ENCODE assay signal across 1 cellular context in the genomic region with DNA sequence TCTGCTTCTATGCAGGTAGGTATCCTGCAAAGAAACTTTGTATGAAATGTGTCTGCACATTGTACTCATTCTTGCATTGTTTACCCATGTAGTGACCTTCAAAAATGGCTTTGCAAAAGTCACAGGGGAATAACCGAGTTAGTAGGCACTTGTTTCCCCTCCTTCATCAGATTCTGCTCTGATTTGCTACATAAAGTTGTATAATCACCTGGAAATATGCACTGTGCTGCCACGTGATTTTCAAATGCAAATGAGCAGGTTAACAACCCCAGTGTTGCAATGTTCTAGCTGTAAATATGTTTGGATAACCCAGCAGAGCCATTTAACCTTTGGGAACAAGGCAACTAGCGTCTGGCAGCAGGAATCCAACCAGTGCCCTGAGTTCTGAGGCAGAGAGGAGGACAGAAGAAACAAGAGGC.
TF ChIP-seq lines count a peak whose summit lies in the region.

KNG1 (plus strand) TSS at position 321 of the 419 bp plus-strand sequence. CDS start 184 bp downstream, outside the sequence.

TF ChIP-seq in GM23338, 12 proteins besides CTCF, POLR2A, EP300 and RAD21 (continued from another document):
- TF ChIP-seq, protein P1, sequence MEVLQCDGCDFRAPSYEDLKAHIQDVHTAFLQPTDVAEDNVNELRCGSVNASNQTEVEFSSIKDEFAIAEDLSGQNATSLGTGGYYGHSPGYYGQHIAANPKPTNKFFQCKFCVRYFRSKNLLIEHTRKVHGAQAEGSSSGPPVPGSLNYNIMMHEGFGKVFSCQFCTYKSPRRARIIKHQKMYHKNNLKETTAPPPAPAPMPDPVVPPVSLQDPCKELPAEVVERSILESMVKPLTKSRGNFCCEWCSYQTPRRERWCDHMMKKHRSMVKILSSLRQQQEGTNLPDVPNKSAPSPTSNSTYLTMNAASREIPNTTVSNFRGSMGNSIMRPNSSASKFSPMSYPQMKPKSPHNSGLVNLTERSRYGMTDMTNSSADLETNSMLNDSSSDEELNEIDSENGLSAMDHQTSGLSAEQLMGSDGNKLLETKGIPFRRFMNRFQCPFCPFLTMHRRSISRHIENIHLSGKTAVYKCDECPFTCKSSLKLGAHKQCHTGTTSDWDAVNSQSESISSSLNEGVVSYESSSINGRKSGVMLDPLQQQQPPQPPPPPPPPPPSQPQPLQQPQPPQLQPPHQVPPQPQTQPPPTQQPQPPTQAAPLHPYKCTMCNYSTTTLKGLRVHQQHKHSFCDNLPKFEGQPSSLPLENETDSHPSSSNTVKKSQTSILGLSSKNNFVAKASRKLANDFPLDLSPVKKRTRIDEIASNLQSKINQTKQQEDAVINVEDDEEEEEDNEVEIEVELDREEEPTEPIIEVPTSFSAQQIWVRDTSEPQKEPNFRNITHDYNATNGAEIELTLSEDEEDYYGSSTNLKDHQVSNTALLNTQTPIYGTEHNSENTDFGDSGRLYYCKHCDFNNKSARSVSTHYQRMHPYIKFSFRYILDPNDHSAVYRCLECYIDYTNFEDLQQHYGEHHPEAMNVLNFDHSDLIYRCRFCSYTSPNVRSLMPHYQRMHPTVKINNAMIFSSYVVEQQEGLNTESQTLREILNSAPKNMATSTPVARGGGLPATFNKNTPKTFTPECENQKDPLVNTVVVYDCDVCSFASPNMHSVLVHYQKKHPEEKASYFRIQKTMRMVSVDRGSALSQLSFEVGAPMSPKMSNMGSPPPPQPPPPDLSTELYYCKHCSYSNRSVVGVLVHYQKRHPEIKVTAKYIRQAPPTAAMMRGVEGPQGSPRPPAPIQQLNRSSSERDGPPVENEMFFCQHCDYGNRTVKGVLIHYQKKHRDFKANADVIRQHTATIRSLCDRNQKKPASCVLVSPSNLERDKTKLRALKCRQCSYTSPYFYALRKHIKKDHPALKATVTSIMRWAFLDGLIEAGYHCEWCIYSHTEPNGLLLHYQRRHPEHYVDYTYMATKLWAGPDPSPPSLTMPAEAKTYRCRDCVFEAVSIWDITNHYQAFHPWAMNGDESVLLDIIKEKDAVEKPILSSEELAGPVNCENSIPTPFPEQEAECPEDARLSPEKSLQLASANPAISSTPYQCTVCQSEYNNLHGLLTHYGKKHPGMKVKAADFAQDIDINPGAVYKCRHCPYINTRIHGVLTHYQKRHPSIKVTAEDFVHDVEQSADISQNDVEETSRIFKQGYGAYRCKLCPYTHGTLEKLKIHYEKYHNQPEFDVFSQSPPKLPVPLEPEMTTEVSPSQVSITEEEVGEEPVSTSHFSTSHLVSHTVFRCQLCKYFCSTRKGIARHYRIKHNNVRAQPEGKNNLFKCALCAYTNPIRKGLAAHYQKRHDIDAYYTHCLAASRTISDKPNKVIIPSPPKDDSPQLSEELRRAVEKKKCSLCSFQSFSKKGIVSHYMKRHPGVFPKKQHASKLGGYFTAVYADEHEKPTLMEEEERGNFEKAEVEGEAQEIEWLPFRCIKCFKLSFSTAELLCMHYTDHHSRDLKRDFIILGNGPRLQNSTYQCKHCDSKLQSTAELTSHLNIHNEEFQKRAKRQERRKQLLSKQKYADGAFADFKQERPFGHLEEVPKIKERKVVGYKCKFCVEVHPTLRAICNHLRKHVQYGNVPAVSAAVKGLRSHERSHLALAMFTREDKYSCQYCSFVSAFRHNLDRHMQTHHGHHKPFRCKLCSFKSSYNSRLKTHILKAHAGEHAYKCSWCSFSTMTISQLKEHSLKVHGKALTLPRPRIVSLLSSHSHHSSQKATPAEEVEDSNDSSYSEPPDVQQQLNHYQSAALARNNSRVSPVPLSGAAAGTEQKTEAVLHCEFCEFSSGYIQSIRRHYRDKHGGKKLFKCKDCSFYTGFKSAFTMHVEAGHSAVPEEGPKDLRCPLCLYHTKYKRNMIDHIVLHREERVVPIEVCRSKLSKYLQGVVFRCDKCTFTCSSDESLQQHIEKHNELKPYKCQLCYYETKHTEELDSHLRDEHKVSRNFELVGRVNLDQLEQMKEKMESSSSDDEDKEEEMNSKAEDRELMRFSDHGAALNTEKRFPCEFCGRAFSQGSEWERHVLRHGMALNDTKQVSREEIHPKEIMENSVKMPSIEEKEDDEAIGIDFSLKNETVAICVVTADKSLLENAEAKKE (CRISPR knock-in tag; IDR thresholded peaks at IDR 0.05) = no peak
- TF ChIP-seq ZNF114 (CRISPR knock-in tag; IDR thresholded peaks at IDR 0.05) = no peak
